ENCODE assay signal across 8 cellular contexts in genomic region chr3:48016336-48016973, GRCh38. TPM values are rescaled to one million over a fixed set of nuclear protein-coding genes. Genes with fewer than 3 reads are reported as not detected.
DNase-seq lines count a peak whose midpoint lies in the region; ATAC-seq and TF ChIP-seq lines count a peak whose summit lies in the region.

Gene MAP4, minus strand, starts transcription at chr3:48016416. Its CDS starts 17,556 bp downstream, at chr3:47998860.

- H3K27me3 ChIP-seq in AG04450 (ENCODE audit: control insufficient read depth, insufficient read depth, low read length) (no peaks in the 10 kb centered on the region), aorta (ENCODE audit: control insufficient read depth in 1 of 2, insufficient read depth in 2 of 2, low read length in 1 of 2) (no peaks in the 10 kb centered on the region)

- WGBS in aorta, 2 donors = 10 to 14% methylated on average over 4 of the region's 4 CpGs

- no peak for ATAC-seq in aorta (ENCODE audit: low FRiP score)

- H3K4me1 ChIP-seq in aorta (ENCODE audit: control insufficient read depth in 1 of 2, insufficient read depth in 2 of 2, low read length in 2 of 2) = peaks cover 14 to 18% of the 10 kb centered on the region in 2 donors

- POLR2A ChIA-PET in AG04450 (lab: Yijun Ruan, JAX) = no interaction called here

- CTCF ChIA-PET in AG04450 (lab: Charles Lee) = interaction anchor here (0.8 to 1.9 kb wide), 2 partner anchors 26 to 42 kb away, joined by 3 to 6 read pairs; no protein-coding TSS in a partner anchor

- no peak within 1 kb of the TSS for H3K4me3 ChIP-seq in AG04450 (ENCODE audit: low read depth, low read length)
- H3K4me3 ChIP-seq in choroid plexus epithelial cell (ENCODE audit: low read depth, low read length) = no peak within 1 kb of the TSS
- no peak within 1 kb of the TSS for H3K4me3 ChIP-seq in aorta (ENCODE audit: low read length in 2 of 2)

- DNase-seq in AG04450 (ENCODE audit: low read depth, low spot score) (no peak), NCI-H226 (peak; percentile 51), choroid plexus epithelial cell (ENCODE audit: low read depth) (peak; percentile 65), mesenteric fat pad (ENCODE audit: low spot score) (no peak), aorta (no peak), pons (ENCODE audit: low spot score) (no peak), AML-193 (lab: John Stamatoyannopoulos, UW) (no peak)
- no peak for DNase-seq in activated CD4-positive, alpha-beta T cell treated with anti-CD3 and anti-CD28 coated beads for 48 hours

- H3K9me3 ChIP-seq in AG04450 (ENCODE audit: control insufficient read depth, insufficient read depth, low read length) (no peaks in the 10 kb centered on the region), aorta (ENCODE audit: control insufficient read depth, low read length) (no peaks in the 10 kb centered on the region)

- intact Hi-C loops in aorta (cut with DNase I) = no loop called here

- H3K27ac ChIP-seq in AG04450 (ENCODE audit: low read depth, low read length) (peak within 1 kb of the TSS; percentile 47), aorta (ENCODE audit: low read depth in 1 of 2, low read length in 2 of 2) (peak within 1 kb of the TSS; percentile 48 to 82)

- no peaks in the 10 kb centered on the region for H3K36me3 ChIP-seq in aorta (ENCODE audit: control insufficient read depth in 1 of 2, insufficient read depth in 2 of 2, low read length in 1 of 2)

- TF ChIP-seq CTCF in AG04450 (IDR thresholded peaks at IDR 0.05; ENCODE audit: low read depth, low read length) = no peak
- no peak for TF ChIP-seq CTCF in choroid plexus epithelial cell (conservative IDR thresholded peaks at IDR 0.05; ENCODE audit: low read depth, low read length)

RNA-seq across cellular contexts. Expression of gene MAP4, which starts in this region (rescaled TPM):
- polyA plus RNA-seq in AG04450 (2011; rRNA removed) = 263 and 285 TPM in 2 replicates
- 240 and 241 TPM in 2 replicates for polyA minus RNA-seq in AG04450 (2011; rRNA and poly(A)+ RNA removed)
- 303 TPM for total RNA-seq in mesenteric fat pad
- 100 to 1,000 TPM; 356 to 467 TPM for total RNA-seq in aorta
- polyA plus RNA-seq in aorta = 100 to 1,000 TPM; 110 to 177 TPM

Comparison
In these comparisons a context has a peak if more than half of its experiments do, and no peak if none do; other contexts are left out.
1. DNase-seq: peak in NCI-H226 (single experiment) and choroid plexus epithelial cell (single experiment); none in AG04450 (single experiment), mesenteric fat pad (single experiment), aorta (0 of 2), pons (single experiment), activated CD4-positive, alpha-beta T cell treated with anti-CD3 and anti-CD28 coated beads for 48 hours (single experiment) and AML-193 (0 of 2).